Comparison of ENCODE assay signal across 32 cellular contexts in genomic region chrX:103806862-103807474, GRCh38. TPM values are rescaled to one million over a fixed set of nuclear protein-coding genes. Genes with fewer than 3 reads are reported as not detected.
"Had no signal": no experiment of that assay in that cellular context is flagged by ENCODE, and none has a peak within 500 bp of the region (broad histone marks: within the 10 kb centered on the region; RNA-seq: fewer than 3 reads in every experiment).

No MANE protein-coding gene starts in this region.

- H3K27ac ChIP-seq: esophagus muscularis mucosa, foreskin keratinocyte, heart left ventricle, lower lobe of right lung, neural progenitor cell, parathyroid adenoma, right atrium auricular region, spleen, thoracic aorta, upper lobe of left lung, vagina had no signal

- H3K4me3 ChIP-seq: esophagus muscularis mucosa, heart left ventricle, lower lobe of right lung, neural progenitor cell, right atrium auricular region, spleen, thoracic aorta, upper lobe of left lung, vagina had no signal

- H3K4me3 Mint-ChIP-seq: central memory CD8-positive, alpha-beta T cell; dendritic cell treated with granulocyte-macrophage colony-stimulating factor and Interleukin-4, amounts not matched to agents 40 ng/mL and 50 ng/mL, for 4 days; endodermal cell; natural killer cell; neural progenitor cell; T-helper 17 cell had no signal

- H3K4me2 ChIP-seq: neural progenitor cell, SK-N-SH had no signal

- H3K9me3 Mint-ChIP-seq: activated T-helper 2 cell treated with anti-CD3 and anti-CD28 coated beads, Interferon-gamma antibody, Interleukin-2, Interleukin-4, amounts not matched to agents 10 μg/mL and 5 μg/mL and 100 μg/mL, durations not matched to agents 14 hours and 24 hours and 36 hours; central memory CD8-positive, alpha-beta T cell; dendritic cell treated with granulocyte-macrophage colony-stimulating factor and Interleukin-4, amounts not matched to agents 40 ng/mL and 50 ng/mL, for 4 days; endodermal cell; natural killer cell; neural progenitor cell had no signal

- H3K9ac ChIP-seq: neural progenitor cell, parathyroid adenoma, SK-N-SH had no signal

- H3K27ac Mint-ChIP-seq: activated T-helper 2 cell treated with anti-CD3 and anti-CD28 coated beads, Interferon-gamma antibody, Interleukin-2, Interleukin-4, amounts not matched to agents 10 μg/mL and 5 μg/mL and 100 μg/mL, durations not matched to agents 14 hours and 24 hours and 36 hours; dendritic cell treated with granulocyte-macrophage colony-stimulating factor and Interleukin-4, amounts not matched to agents 40 ng/mL and 50 ng/mL, for 4 days; endodermal cell; natural killer cell; neural progenitor cell; T-helper 17 cell had no signal

- H3K27me3 ChIP-seq: esophagus muscularis mucosa, foreskin keratinocyte, neural progenitor cell, right atrium auricular region, upper lobe of left lung, vagina had no signal

- H3K4me1 Mint-ChIP-seq: central memory CD8-positive, alpha-beta T cell; natural killer cell; T-helper 17 cell had no signal

- H3K27me3 Mint-ChIP-seq: central memory CD8-positive, alpha-beta T cell; dendritic cell treated with granulocyte-macrophage colony-stimulating factor and Interleukin-4, amounts not matched to agents 40 ng/mL and 50 ng/mL, for 4 days; T-helper 17 cell had no signal

- H3K9me3 ChIP-seq: esophagus muscularis mucosa, heart left ventricle, lower lobe of right lung, right atrium auricular region, SK-N-SH, spleen, thoracic aorta, upper lobe of left lung, vagina had no signal

- DNase-seq: activated CD4-positive, alpha-beta T cell treated with anti-CD3 and anti-CD28 coated beads, Interleukin-2, amount 50 U/mL, for 1 hour; activated CD4-positive, CD25-positive, alpha-beta regulatory T cell treated with anti-CD3 and anti-CD28 coated beads, Interleukin-2, amount 50 U/mL, for 72 hours; activated naive CD4-positive, alpha-beta T cell treated with Interleukin-2 at 50 U/mL for 16 hours; activated T-cell treated with anti-CD3 and anti-CD28 coated beads for 4 hours; endodermal cell; foreskin keratinocyte; heart left ventricle; kidney glomerular epithelial cell; lower lobe of right lung; mesenchymal stem cell; natural killer cell; occipital lobe; SK-N-SH; spleen; stimulated activated naive CD4-positive, alpha-beta T cell treated with Interleukin-2 at 50 U/mL for 16 hours; SW 1271; T-helper 17 cell; T1000; upper lobe of left lung had no signal

- ATAC-seq: foreskin keratinocyte, heart left ventricle, left lobe of liver, lower lobe of right lung, natural killer cell, T-helper 17 cell had no signal

- H2AFZ ChIP-seq: neural progenitor cell, parathyroid adenoma had no signal

- H3K36me3 Mint-ChIP-seq: natural killer cell, neural progenitor cell had no signal

- H3K36me3 ChIP-seq: esophagus muscularis mucosa, heart left ventricle, lower lobe of right lung, neural progenitor cell, right atrium auricular region, spleen, thoracic aorta, upper lobe of left lung, vagina had no signal

- FAIRE-seq: bronchial epithelial cell had no signal

- H3K4me1 ChIP-seq: esophagus muscularis mucosa, foreskin keratinocyte, heart left ventricle, lower lobe of right lung, neural progenitor cell, parathyroid adenoma, right atrium auricular region, spleen, upper lobe of left lung, vagina had no signal

- H3K79me2 ChIP-seq: parathyroid adenoma had no signal

RNA-seq across cellular contexts. Expression of gene RAB9B, which starts 25.1 kb away (rescaled TPM):
- total RNA-seq: bronchial epithelial cell, left lobe of liver had no signal

RNA-seq across cellular contexts. Expression of gene PLP1, which starts 30.3 kb away (rescaled TPM):
- total RNA-seq: activated T-helper 2 cell treated with anti-CD3 and anti-CD28 coated beads, Interferon-gamma antibody, Interleukin-2, Interleukin-4, amounts not matched to agents 10 μg/mL and 5 μg/mL and 100 μg/mL, durations not matched to agents 14 hours and 24 hours and 36 hours; bronchial epithelial cell; foreskin keratinocyte; mononuclear cell; natural killer cell; pulmonary artery endothelial cell; T-helper 17 cell had no signal
